ENCODE assay signal across 16 cellular contexts in genomic region chr15:75038948-75039533, GRCh38.
"Had no signal": no experiment of that assay in that cellular context is flagged by ENCODE, and none has a peak within 500 bp of the region (broad histone marks: within the 10 kb centered on the region; RNA-seq: fewer than 3 reads in every experiment).

No MANE protein-coding gene starts in this region.

- H3K4me3 ChIP-seq: esophagus squamous epithelium, psoas muscle, right lobe of liver, transverse colon had no signal

- H3K4me3 Mint-ChIP-seq: activated CD4-positive, alpha-beta T cell treated with anti-CD3 and anti-CD28 coated beads for 36 hours; activated naive CD8-positive, alpha-beta T cell treated with anti-CD3 and anti-CD28 coated beads for 36 hours; natural killer cell treated with Interleukin-12 subunit alpha and Interleukin-12 subunit beta and Interleukin-15 and Interleukin-18, amount 100 ng/mL, for 72 hours; stimulated activated effector memory CD8-positive, alpha-beta T cell treated with anti-CD3 and anti-CD28 coated beads, Interleukin-12 subunit alpha, Interleukin-12 subunit beta, amount 100 ng/mL, for 72 hours had no signal

- H3K36me3 ChIP-seq: esophagus squamous epithelium, right lobe of liver, transverse colon had no signal

- H3K27ac Mint-ChIP-seq: activated CD4-positive, alpha-beta T cell treated with anti-CD3 and anti-CD28 coated beads for 36 hours; activated naive CD8-positive, alpha-beta T cell treated with anti-CD3 and anti-CD28 coated beads for 36 hours had no signal

- DNase-seq: activated CD4-positive, alpha-beta T cell treated with anti-CD3 and anti-CD28 coated beads for 36 hours; activated CD8-positive, alpha-beta memory T cell treated with anti-CD3 and anti-CD28 coated beads for 24 hours; activated gamma-delta T cell treated with Interleukin-2 at 50 U/mL for 16 hours; activated naive CD8-positive, alpha-beta T cell treated with anti-CD3 and anti-CD28 coated beads for 36 hours; anterior cingulate cortex; esophagus squamous epithelium; foreskin melanocyte; head of caudate nucleus; left colon; occipital lobe; psoas muscle; right lobe of liver; transverse colon had no signal

- H3K9me3 Mint-ChIP-seq: activated naive CD8-positive, alpha-beta T cell treated with anti-CD3 and anti-CD28 coated beads for 36 hours; natural killer cell treated with Interleukin-12 subunit alpha and Interleukin-12 subunit beta and Interleukin-15 and Interleukin-18, amount 100 ng/mL, for 72 hours; stimulated activated effector memory CD8-positive, alpha-beta T cell treated with anti-CD3 and anti-CD28 coated beads, Interleukin-12 subunit alpha, Interleukin-12 subunit beta, amount 100 ng/mL, for 72 hours had no signal

- H3K27me3 ChIP-seq: esophagus squamous epithelium, right lobe of liver, transverse colon had no signal

- H3K27ac ChIP-seq: psoas muscle, right lobe of liver, transverse colon, VCaP had no signal

- ATAC-seq: activated CD4-positive, alpha-beta T cell treated with anti-CD3 and anti-CD28 coated beads for 36 hours; left colon; natural killer cell treated with Interleukin-12 subunit alpha and Interleukin-12 subunit beta and Interleukin-15 and Interleukin-18, amount 100 ng/mL, for 72 hours; psoas muscle; right lobe of liver; stimulated activated effector memory CD8-positive, alpha-beta T cell treated with anti-CD3 and anti-CD28 coated beads, Interleukin-12 subunit alpha, Interleukin-12 subunit beta, amount 100 ng/mL, for 72 hours had no signal

- H3K27me3 Mint-ChIP-seq: activated CD4-positive, alpha-beta T cell treated with anti-CD3 and anti-CD28 coated beads for 36 hours; activated naive CD8-positive, alpha-beta T cell treated with anti-CD3 and anti-CD28 coated beads for 36 hours; natural killer cell treated with Interleukin-12 subunit alpha and Interleukin-12 subunit beta and Interleukin-15 and Interleukin-18, amount 100 ng/mL, for 72 hours had no signal

- H3K9me3 ChIP-seq: esophagus squamous epithelium, psoas muscle, right lobe of liver, transverse colon had no signal

- H3K36me3 Mint-ChIP-seq: natural killer cell treated with Interleukin-12 subunit alpha and Interleukin-12 subunit beta and Interleukin-15 and Interleukin-18, amount 100 ng/mL, for 72 hours had no signal
